1 cellular context compared by ENCODE assay signal in the genomic region with DNA sequence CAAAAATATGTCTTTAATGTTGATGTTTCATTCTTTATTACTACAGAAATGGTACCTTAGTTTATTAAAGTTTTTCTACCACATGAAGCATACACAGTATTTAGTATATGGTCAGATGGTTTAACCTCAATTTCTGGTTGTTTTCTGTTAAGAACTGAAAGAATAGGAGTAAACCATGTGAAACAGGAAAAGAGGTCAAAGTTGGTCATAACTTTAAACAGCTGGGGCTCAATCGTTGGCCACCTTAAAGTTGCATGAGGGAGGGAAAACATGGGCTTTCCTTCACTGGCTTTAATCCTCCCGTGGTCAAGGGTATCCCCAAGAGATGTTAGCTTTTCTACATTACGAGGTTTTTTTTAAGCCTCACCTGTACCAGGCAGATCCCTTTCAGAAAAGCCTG.
TF ChIP-seq lines count a peak whose summit lies in the region.

No MANE protein-coding gene starts in this region.

TF ChIP-seq in GM23338, 12 proteins besides CTCF, POLR2A, EP300 and RAD21 (continued from another document):
- TF ChIP-seq, protein P1, sequence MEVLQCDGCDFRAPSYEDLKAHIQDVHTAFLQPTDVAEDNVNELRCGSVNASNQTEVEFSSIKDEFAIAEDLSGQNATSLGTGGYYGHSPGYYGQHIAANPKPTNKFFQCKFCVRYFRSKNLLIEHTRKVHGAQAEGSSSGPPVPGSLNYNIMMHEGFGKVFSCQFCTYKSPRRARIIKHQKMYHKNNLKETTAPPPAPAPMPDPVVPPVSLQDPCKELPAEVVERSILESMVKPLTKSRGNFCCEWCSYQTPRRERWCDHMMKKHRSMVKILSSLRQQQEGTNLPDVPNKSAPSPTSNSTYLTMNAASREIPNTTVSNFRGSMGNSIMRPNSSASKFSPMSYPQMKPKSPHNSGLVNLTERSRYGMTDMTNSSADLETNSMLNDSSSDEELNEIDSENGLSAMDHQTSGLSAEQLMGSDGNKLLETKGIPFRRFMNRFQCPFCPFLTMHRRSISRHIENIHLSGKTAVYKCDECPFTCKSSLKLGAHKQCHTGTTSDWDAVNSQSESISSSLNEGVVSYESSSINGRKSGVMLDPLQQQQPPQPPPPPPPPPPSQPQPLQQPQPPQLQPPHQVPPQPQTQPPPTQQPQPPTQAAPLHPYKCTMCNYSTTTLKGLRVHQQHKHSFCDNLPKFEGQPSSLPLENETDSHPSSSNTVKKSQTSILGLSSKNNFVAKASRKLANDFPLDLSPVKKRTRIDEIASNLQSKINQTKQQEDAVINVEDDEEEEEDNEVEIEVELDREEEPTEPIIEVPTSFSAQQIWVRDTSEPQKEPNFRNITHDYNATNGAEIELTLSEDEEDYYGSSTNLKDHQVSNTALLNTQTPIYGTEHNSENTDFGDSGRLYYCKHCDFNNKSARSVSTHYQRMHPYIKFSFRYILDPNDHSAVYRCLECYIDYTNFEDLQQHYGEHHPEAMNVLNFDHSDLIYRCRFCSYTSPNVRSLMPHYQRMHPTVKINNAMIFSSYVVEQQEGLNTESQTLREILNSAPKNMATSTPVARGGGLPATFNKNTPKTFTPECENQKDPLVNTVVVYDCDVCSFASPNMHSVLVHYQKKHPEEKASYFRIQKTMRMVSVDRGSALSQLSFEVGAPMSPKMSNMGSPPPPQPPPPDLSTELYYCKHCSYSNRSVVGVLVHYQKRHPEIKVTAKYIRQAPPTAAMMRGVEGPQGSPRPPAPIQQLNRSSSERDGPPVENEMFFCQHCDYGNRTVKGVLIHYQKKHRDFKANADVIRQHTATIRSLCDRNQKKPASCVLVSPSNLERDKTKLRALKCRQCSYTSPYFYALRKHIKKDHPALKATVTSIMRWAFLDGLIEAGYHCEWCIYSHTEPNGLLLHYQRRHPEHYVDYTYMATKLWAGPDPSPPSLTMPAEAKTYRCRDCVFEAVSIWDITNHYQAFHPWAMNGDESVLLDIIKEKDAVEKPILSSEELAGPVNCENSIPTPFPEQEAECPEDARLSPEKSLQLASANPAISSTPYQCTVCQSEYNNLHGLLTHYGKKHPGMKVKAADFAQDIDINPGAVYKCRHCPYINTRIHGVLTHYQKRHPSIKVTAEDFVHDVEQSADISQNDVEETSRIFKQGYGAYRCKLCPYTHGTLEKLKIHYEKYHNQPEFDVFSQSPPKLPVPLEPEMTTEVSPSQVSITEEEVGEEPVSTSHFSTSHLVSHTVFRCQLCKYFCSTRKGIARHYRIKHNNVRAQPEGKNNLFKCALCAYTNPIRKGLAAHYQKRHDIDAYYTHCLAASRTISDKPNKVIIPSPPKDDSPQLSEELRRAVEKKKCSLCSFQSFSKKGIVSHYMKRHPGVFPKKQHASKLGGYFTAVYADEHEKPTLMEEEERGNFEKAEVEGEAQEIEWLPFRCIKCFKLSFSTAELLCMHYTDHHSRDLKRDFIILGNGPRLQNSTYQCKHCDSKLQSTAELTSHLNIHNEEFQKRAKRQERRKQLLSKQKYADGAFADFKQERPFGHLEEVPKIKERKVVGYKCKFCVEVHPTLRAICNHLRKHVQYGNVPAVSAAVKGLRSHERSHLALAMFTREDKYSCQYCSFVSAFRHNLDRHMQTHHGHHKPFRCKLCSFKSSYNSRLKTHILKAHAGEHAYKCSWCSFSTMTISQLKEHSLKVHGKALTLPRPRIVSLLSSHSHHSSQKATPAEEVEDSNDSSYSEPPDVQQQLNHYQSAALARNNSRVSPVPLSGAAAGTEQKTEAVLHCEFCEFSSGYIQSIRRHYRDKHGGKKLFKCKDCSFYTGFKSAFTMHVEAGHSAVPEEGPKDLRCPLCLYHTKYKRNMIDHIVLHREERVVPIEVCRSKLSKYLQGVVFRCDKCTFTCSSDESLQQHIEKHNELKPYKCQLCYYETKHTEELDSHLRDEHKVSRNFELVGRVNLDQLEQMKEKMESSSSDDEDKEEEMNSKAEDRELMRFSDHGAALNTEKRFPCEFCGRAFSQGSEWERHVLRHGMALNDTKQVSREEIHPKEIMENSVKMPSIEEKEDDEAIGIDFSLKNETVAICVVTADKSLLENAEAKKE (CRISPR knock-in tag; IDR thresholded peaks at IDR 0.05) = no peak
TF ChIP-seq in GM23338: peak in this region for 0.
